ENCODE assay signal across 1 cellular context in genomic region chr4:100261346-100261745, GRCh38.
TF ChIP-seq lines count a peak whose summit lies in the region.

No MANE protein-coding gene starts in this region.

TF ChIP-seq in SK-N-SH treated with all-trans-retinoic acid at 6 μM for 48 hours, 23 proteins besides CTCF, POLR2A, EP300 and RAD21 (continued from another document):
- no peak for TF ChIP-seq TSHZ2 (CRISPR knock-in tag; IDR thresholded peaks at IDR 0.05)
- TF ChIP-seq ZNF8 (CRISPR knock-in tag; IDR thresholded peaks at IDR 0.05): no peak
- no peak for TF ChIP-seq TOX (CRISPR knock-in tag; IDR thresholded peaks at IDR 0.05; ENCODE audit: borderline replicate concordance)
- TF ChIP-seq POU6F1 (CRISPR knock-in tag; IDR thresholded peaks at IDR 0.05; ENCODE audit: borderline replicate concordance, low read depth): no peak
- TF ChIP-seq CSRNP3 (CRISPR knock-in tag; IDR thresholded peaks at IDR 0.05): no peak
- TF ChIP-seq ZFP3 (CRISPR knock-in tag; IDR thresholded peaks at IDR 0.05): no peak
